ENCODE assay signal across 15 cellular contexts in the genomic region with DNA sequence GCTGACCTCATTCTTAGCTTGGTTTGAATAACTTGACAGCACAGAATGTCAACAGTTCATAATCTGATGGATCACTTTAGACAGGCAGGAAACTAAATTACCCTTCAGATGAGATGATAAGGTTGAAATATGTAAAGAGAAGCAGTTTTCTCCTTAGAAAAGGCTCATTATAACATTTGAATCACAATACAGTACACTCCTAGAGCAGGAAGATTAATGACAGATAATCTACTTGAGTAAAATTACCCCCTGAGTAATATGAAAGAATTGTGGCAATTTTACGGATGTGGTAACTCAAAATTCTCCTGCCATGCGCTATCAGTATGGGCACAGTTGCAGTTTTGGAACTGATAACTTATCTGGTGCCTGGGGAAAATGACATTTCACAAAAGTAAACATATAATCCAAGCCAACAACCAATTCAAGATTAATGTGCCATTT.
"Had no signal": no experiment of that assay in that cellular context is flagged by ENCODE, and none has a peak within 500 bp of the region (broad histone marks: within the 10 kb centered on the region; RNA-seq: fewer than 3 reads in every experiment).

No MANE protein-coding gene starts in this region.

- H3K9me3 ChIP-seq: left lung, ovary had no signal

- H3K4me3 ChIP-seq: dorsolateral prefrontal cortex, left lung, ovary had no signal

- H3K27ac ChIP-seq: dorsolateral prefrontal cortex, left lung, ovary had no signal

- H3K27me3 ChIP-seq: left lung, ovary had no signal

- DNase-seq: activated CD4-positive, alpha-beta T cell treated with anti-CD3 and anti-CD28 coated beads, Interleukin-2, amount 50 U/mL, for 1 hour; activated CD8-positive, alpha-beta memory T cell treated with anti-CD3 and anti-CD28 coated beads for 24 hours; activated gamma-delta T cell treated with Interleukin-2 at 50 U/mL for 16 hours; activated naive CD8-positive, alpha-beta T cell treated with anti-CD3 and anti-CD28 coated beads for 36 hours; anterior cingulate cortex; dorsolateral prefrontal cortex; erythroblast; hippocampal formation; kidney; left lung; mammary epithelial cell; naive B cell; ovary; stimulated activated CD4-positive, alpha-beta T cell treated with anti-CD3 and anti-CD28 coated beads, Interleukin-2, amount 100 ng/mL, for 24 hours; T1000 had no signal

- H3K36me3 ChIP-seq: left lung, ovary had no signal
